8 cellular contexts compared by ENCODE assay signal in genomic region chr17:45246861-45247428, GRCh38. TPM values are rescaled to one million over a fixed set of nuclear protein-coding genes. Genes with fewer than 3 reads are reported as not detected.
DNase-seq lines count a peak whose midpoint lies in the region; ATAC-seq, FAIRE-seq and TF ChIP-seq lines count a peak whose summit lies in the region.

No MANE protein-coding gene starts in this region.

- POLR2A ChIA-PET in A549 (lab: Yijun Ruan, JAX) (interaction anchor here (0.6 to 2.2 kb wide), 10 partner anchors 10 to 401 kb away, joined by 3 to 9 read pairs (median 4); partner anchors contain the start of genes HEXIM1 and HEXIM2), Panc1 (lab: Charles Lee) (no interaction called here)

- no peaks in the 10 kb centered on the region for H3K27me3 ChIP-seq in Panc1 (ENCODE audit: control insufficient read depth, insufficient read depth, low read length)
- H3K27me3 ChIP-seq in mononuclear cell (ENCODE audit: insufficient read depth, low read length) = no peaks in the 10 kb centered on the region

- no peak for TF ChIP-seq POLR2A in A549 (IDR thresholded peaks at IDR 0.05; ENCODE audit: low read length)

- ATAC-seq in A549 (peak; percentile 36 to 63), Panc1 (peak; percentile 24; the same call in 1 of the 2 replicates)

- H3K4me1 ChIP-seq in A549 (peaks cover 43% of the 10 kb centered on the region), Panc1 (ENCODE audit: control insufficient read depth, insufficient read depth, low read length) (peaks cover 10% of the 10 kb centered on the region), mononuclear cell (ENCODE audit: insufficient read depth, low read length) (peaks cover 54% of the 10 kb centered on the region)

- CTCF ChIA-PET in A549 (lab: Yijun Ruan, JAX) = interaction anchor here (0.6 to 35.1 kb wide), 23 partner anchors 10 to 691 kb away, joined by 3 to 1378 read pairs (median 5); partner anchors contain the start of genes ACBD4 and FMNL1
- CTCF ChIA-PET in Panc1 (lab: Charles Lee) = no interaction called here

- TF ChIP-seq CTCF in A549 (IDR thresholded peaks at IDR 0.05) (peak; percentile 57), Panc1 (IDR thresholded peaks at IDR 0.05) (peak; percentile 72; the same call in 1 of the 2 replicates)

- FAIRE-seq in A549 (lab: Jason Lieb, UNC) = no peak

- H3K9me3 ChIP-seq in A549 = no peaks in the 10 kb centered on the region
- H3K9me3 ChIP-seq in Panc1 (ENCODE audit: control insufficient read depth, insufficient read depth, low read depth, low read length) = no peaks in the 10 kb centered on the region
- no peaks in the 10 kb centered on the region for H3K9me3 ChIP-seq in mononuclear cell (ENCODE audit: low read depth, low read length)

- H3K27ac ChIP-seq in A549 (peak overlapping the region; percentile 93 to 96), Panc1 (ENCODE audit: low read length) (peak overlapping the region; percentile 68)

- intact Hi-C loops in Panc1 (cut with micrococcal nuclease; ENCODE audit: unreplicated experiment) = no loop called here

- peak; percentile 54 to 55 for TF ChIP-seq RAD21 in A549 (conservative IDR thresholded peaks at IDR 0.05 in 1 of 2, IDR thresholded peaks at IDR 0.05 in 1 of 2)

- H3K4me3 ChIP-seq in A549 (peak overlapping the region; percentile 89), Panc1 (ENCODE audit: low read depth in 2 of 2, low read length in 2 of 2) (peak overlapping the region; percentile 63 to 64), mononuclear cell (ENCODE audit: low read length) (peak overlapping the region; percentile 52)

- in situ Hi-C loops in Panc1 (cut with HindIII; ENCODE audit: low pct_unique_long_range_greater_than_20kb, low sequenced_read_pairs) = no loop called here

- peak overlapping the region; percentile 98 for H3K4me2 ChIP-seq in A549

- DNase-seq in A549 (ENCODE audit: low read depth in 1 of 2, low spot score in 1 of 2) = peak; percentile 56 to 74
- peak; percentile 52 for DNase-seq in GM19240 (ENCODE audit: insufficient read length, low spot score)
- DNase-seq in Panc1 (ENCODE audit: low read depth, low spot score) = no peak
- peak; percentile 29 for DNase-seq in dermis blood vessel endothelial cell
- no peak for DNase-seq in activated CD4-positive, CD25-positive, alpha-beta regulatory T cell treated with anti-CD3 and anti-CD28 coated beads, Interleukin-2, amount 50 U/mL, for 72 hours
- DNase-seq in mesenteric fat pad (ENCODE audit: low spot score) = no peak
- DNase-seq in kidney glomerular epithelial cell (lab: John Stamatoyannopoulos, UW) = no peak

- no TSS peak for BruUV-seq in Panc1 (replicated peaks; lab: Mats Ljungman, UMichigan)

- no peaks in the 10 kb centered on the region; the same call in 1 of the 2 replicates for H3K36me3 ChIP-seq in Panc1 (ENCODE audit: control insufficient read depth, insufficient read depth, low read length)

- TF ChIP-seq EP300 in A549 (IDR thresholded peaks at IDR 0.05) = no peak

- WGBS in A549 (ENCODE audit: missing lambda C conversion rate) = 21% methylated on average over 26 of the region's 33 CpGs

TF ChIP-seq in A549, 52 proteins besides CTCF, POLR2A, EP300 and RAD21:
- TF ChIP-seq TFCP2L1 (CRISPR knock-in tag; IDR thresholded peaks at IDR 0.05) (no peak), FOXS1 (CRISPR knock-in tag; IDR thresholded peaks at IDR 0.05) (no peak), HOXB13 (CRISPR knock-in tag; IDR thresholded peaks at IDR 0.05; ENCODE audit: low read depth) (peak; percentile 46; the same call in 1 of the 2 replicates)

RNA-seq across cellular contexts. Expression of gene SPATA32, which starts 14.9 kb away (rescaled TPM):
- polyA plus RNA-seq in A549 (2011; rRNA removed) (0.05 and 0.08 TPM in 2 replicates), A549 (2017; fragmentation: RNase III; extraction: RNeasy Plus Mini Kit Qiagen cat#74134 plus additional on column Dnase treatment) (0.09 to 0.25 TPM (median 0.21 TPM) in 3 replicates)
- 0.09 and 0.16 TPM in 2 replicates for polyA plus RNA-seq in A549 (2012; cell fraction: cytosol; rRNA removed)
- polyA plus RNA-seq in A549 (2012; cell fraction: nucleus; rRNA removed) = 0.40 and 0.54 TPM in 2 replicates
- polyA minus RNA-seq in A549 (2011; rRNA and poly(A)+ RNA removed) = not detected in 2 replicates
- total RNA-seq in Panc1 (2021; ENCODE audit: unreplicated experiment) (0.26 TPM), dermis blood vessel endothelial cell (0.05 TPM in 1 of 2 replicates, not detected in the other), mononuclear cell (0.10 TPM), mesenteric fat pad (not detected)
- polyA plus RNA-seq in Panc1 (2012; ENCODE audit: insufficient read length) = 0.17 TPM

RNA-seq across cellular contexts. Expression of gene FMNL1, which starts 25.3 kb away (rescaled TPM):
- polyA plus RNA-seq in A549 (2011; rRNA removed) = 8.6 and 17.5 TPM in 2 replicates
- 40.3 and 42.8 TPM in 2 replicates for polyA plus RNA-seq in A549 (2012; cell fraction: cytosol; rRNA removed)
- 91.1 and 105 TPM in 2 replicates for polyA plus RNA-seq in A549 (2012; cell fraction: nucleus; rRNA removed)
- 43.9 to 47.9 TPM (median 44.0 TPM) in 3 replicates for polyA plus RNA-seq in A549 (2017; fragmentation: RNase III; extraction: RNeasy Plus Mini Kit Qiagen cat#74134 plus additional on column Dnase treatment)
- polyA minus RNA-seq in A549 (2011; rRNA and poly(A)+ RNA removed) = 29.7 and 46.8 TPM in 2 replicates
- total RNA-seq in Panc1 (2021; ENCODE audit: unreplicated experiment) = 20.0 TPM
- 23.8 TPM for polyA plus RNA-seq in Panc1 (2012; ENCODE audit: insufficient read length)
- total RNA-seq in dermis blood vessel endothelial cell = 1.0 and 4.0 TPM in 2 replicates
- total RNA-seq in mononuclear cell = 202 TPM
- total RNA-seq in mesenteric fat pad = 51.2 TPM

Comparison
In these comparisons a context has a peak if more than half of its experiments do, and no peak if none do; other contexts are left out.
1. DNase-seq: peak in A549 (2 of 2), GM19240 (single experiment) and dermis blood vessel endothelial cell (single experiment); none in Panc1 (single experiment), activated CD4-positive, CD25-positive, alpha-beta regulatory T cell treated with anti-CD3 and anti-CD28 coated beads, Interleukin-2, amount 50 U/mL, for 72 hours (single experiment), mesenteric fat pad (single experiment) and kidney glomerular epithelial cell (single experiment).
2. Peak in every context shown above with its lines, with median percentiles within 50 percentile points of each other: H3K4me3 ChIP-seq.